In genomic region chr7:99141756-99142726, GRCh38 we compare ENCODE assay signal across 8 cellular contexts. TPM values are rescaled to one million over a fixed set of nuclear protein-coding genes. Genes with fewer than 3 reads are reported as not detected.
A peak's percentile ranks its signal among the peaks of the same experiment; 100 is the strongest.
DNase-seq lines count a peak whose midpoint lies in the region; ATAC-seq and TF ChIP-seq lines count a peak whose summit lies in the region.

No MANE protein-coding gene starts in this region.

- no peaks in the 10 kb centered on the region for H3K9me3 ChIP-seq in Peyer's patch
- H3K9me3 ChIP-seq in neuron (ENCODE audit: low read length) = no peaks in the 10 kb centered on the region
- H3K9me3 ChIP-seq in stomach = no peaks in the 10 kb centered on the region

- H2AFZ ChIP-seq in neuron (ENCODE audit: low read depth, low read length) = no peak overlapping the region

- H3K4me1 ChIP-seq in Peyer's patch = peaks cover 0 to 31% (median 0%) of the 10 kb centered on the region in 4 donors
- H3K4me1 ChIP-seq in neuron (ENCODE audit: insufficient read depth, low read length) = peaks cover 39% of the 10 kb centered on the region
- H3K4me1 ChIP-seq in stomach = peaks cover 27 to 69% (median 56%) of the 10 kb centered on the region in 4 donors

- TF ChIP-seq EP300 in stomach (IDR thresholded peaks at IDR 0.05) = no peak

- intact Hi-C loops in stomach (cut with DNase I; ENCODE audit: low total_unique reads) = loop anchor here (10.0 kb wide), 1 partner anchor 107 kb away; no protein-coding TSS in a partner anchor

- no peaks in the 10 kb centered on the region for H3K36me3 ChIP-seq in Peyer's patch
- H3K36me3 ChIP-seq in neuron (ENCODE audit: insufficient read depth, low read length) = no peaks in the 10 kb centered on the region
- no peaks in the 10 kb centered on the region for H3K36me3 ChIP-seq in stomach

- TF ChIP-seq POLR2A in Peyer's patch (IDR thresholded peaks at IDR 0.05) (no peak), stomach (IDR thresholded peaks at IDR 0.05) (no peak)

- POLR2A ChIA-PET in GM10248 (lab: Yijun Ruan, JAX) = interaction anchor here (0.6 kb wide), 1 partner anchor 69 kb away, joined by 3 read pairs; no protein-coding TSS in a partner anchor

- H3K27me3 ChIP-seq in Peyer's patch (no peaks in the 10 kb centered on the region), neuron (ENCODE audit: insufficient read depth, low read length) (no peaks in the 10 kb centered on the region), stomach (no peaks in the 10 kb centered on the region)

- peak overlapping the region; percentile 84 to 100 (median 96) for H3K4me3 ChIP-seq in Peyer's patch
- H3K4me3 ChIP-seq in fibroblast of villous mesenchyme (ENCODE audit: low read depth, low read length) = peak overlapping the region; percentile 68
- H3K4me3 ChIP-seq in neuron (ENCODE audit: low read length) = peak overlapping the region; percentile 62
- peak overlapping the region; percentile 93 to 100 (median 97) for H3K4me3 ChIP-seq in stomach

- 7 to 16% (median 9%) methylated on average over 30 of the region's 30 CpGs for WGBS in stomach, 5 donors

- CTCF ChIA-PET in GM10248 (lab: Yijun Ruan, JAX) = interaction anchor here (0.9 to 2.0 kb wide), 3 partner anchors 8 to 22 kb away, joined by 3 to 5 read pairs (median 3); no protein-coding TSS in a partner anchor

- no peak for TF ChIP-seq CTCF in GM10248 (IDR thresholded peaks at IDR 0.05; ENCODE audit: control extremely low read depth, extremely low read depth, low read depth, missing control alignments)
- TF ChIP-seq CTCF in Peyer's patch (IDR thresholded peaks at IDR 0.05) = no peak
- no peak for TF ChIP-seq CTCF in fibroblast of villous mesenchyme (IDR thresholded peaks at IDR 0.05; ENCODE audit: insufficient read depth, low read depth, low read length)
- TF ChIP-seq CTCF in stomach (IDR thresholded peaks at IDR 0.05) = no peak

- DNase-seq in GM10248 (ENCODE audit: extremely low spot score) (peak; percentile 32), Peyer's patch (peak; percentile 66 to 81 (median 77)), fibroblast of villous mesenchyme (ENCODE audit: low read depth) (peak; percentile 89), stomach (peak; percentile 72)
- peak; percentile 35 for DNase-seq in activated gamma-delta T cell treated with anti-CD3 and anti-CD28 coated beads, Interleukin-2, amount 50 U/mL, for 16 hours (ENCODE audit: low read depth)

- ATAC-seq in GM21381 (IDR thresholded peaks at IDR 0.05; ENCODE audit: unreplicated experiment) = no peak
- no peak for ATAC-seq in GM18861 (IDR thresholded peaks at IDR 0.05; ENCODE audit: unreplicated experiment)

- peak overlapping the region; percentile 98 to 100 (median 98) for H3K27ac ChIP-seq in Peyer's patch
- H3K27ac ChIP-seq in stomach = peak overlapping the region; percentile 97 to 100 (median 99)

RNA-seq across cellular contexts. Expression of gene SMURF1, which starts 1.9 kb away (rescaled TPM):
- total RNA-seq in Peyer's patch (10 to 100 TPM; 17.2 to 85.0 (median 43.0) TPM), fibroblast of villous mesenchyme (28.7 and 29.8 TPM in 2 replicates), stomach (10 to 100 TPM; 28.6 to 46.8 (median 36.5) TPM)
- 10 to 100 TPM in 1 of 3 donors, 1 to 10 TPM in 2; 8.0 to 14.8 (median 9.4) TPM for polyA plus RNA-seq in stomach

Comparison
In these comparisons a context has a peak if more than half of its experiments do, and no peak if none do; other contexts are left out.
1. DNase-seq: peak in every context shown above with its lines; median percentile 89 in fibroblast of villous mesenchyme; 77 in Peyer's patch; 72 in stomach; 35 in activated gamma-delta T cell treated with anti-CD3 and anti-CD28 coated beads, Interleukin-2, amount 50 U/mL, for 16 hours; 32 in GM10248.